ENCODE assay signal across 9 cellular contexts in genomic region chr1:8418301-8418700, GRCh38.
DNase-seq lines count a peak whose midpoint lies in the region; ATAC-seq and TF ChIP-seq lines count a peak whose summit lies in the region.
"Had no signal": no experiment of that assay in that cellular context is flagged by ENCODE, and none has a peak within 500 bp of the region (broad histone marks: within the 10 kb centered on the region; RNA-seq: fewer than 3 reads in every experiment).

No MANE protein-coding gene starts in this region.

- H3K4me1 ChIP-seq in heart right ventricle (peaks cover 11 to 93% (median 77%) of the 10 kb centered on the region in 9 donors), upper lobe of right lung (peaks cover 67% of the 10 kb centered on the region)

- 66 to 71% methylated on average over 4 of the region's 4 CpGs for WGBS in heart right ventricle, 2 donors

- peak overlapping the region in 8 of 10 donors; percentile 20 to 99 (median 98) for H3K27ac ChIP-seq in heart right ventricle
- peak overlapping the region; percentile 33 for H3K27ac ChIP-seq in upper lobe of right lung

- H3K4me3 ChIP-seq in heart right ventricle (no peak overlapping the region), upper lobe of right lung (no peak overlapping the region)

- H3K27ac Mint-ChIP-seq in central memory CD8-positive, alpha-beta T cell (ENCODE audit: low read depth) = peak overlapping the region; percentile 12
- H3K27ac Mint-ChIP-seq in naive B cell = peak overlapping the region in 4 of 6 donors; percentile 60 to 95 (median 80)

- no peaks in the 10 kb centered on the region for H3K27me3 ChIP-seq in heart right ventricle
- H3K27me3 ChIP-seq in upper lobe of right lung = no peaks in the 10 kb centered on the region

- peaks cover 32% of the 10 kb centered on the region for H3K36me3 Mint-ChIP-seq in central memory CD8-positive, alpha-beta T cell (ENCODE audit: insufficient read depth)
- H3K36me3 Mint-ChIP-seq in naive B cell = peaks cover 20 to 24% of the 10 kb centered on the region in 2 donors

- H3K27me3 Mint-ChIP-seq in central memory CD8-positive, alpha-beta T cell = no peaks in the 10 kb centered on the region
- no peaks in the 10 kb centered on the region for H3K27me3 Mint-ChIP-seq in naive B cell

- no peaks in the 10 kb centered on the region for H3K9me3 Mint-ChIP-seq in central memory CD8-positive, alpha-beta T cell
- no peaks in the 10 kb centered on the region for H3K9me3 Mint-ChIP-seq in naive B cell

- ATAC-seq in heart right ventricle = no peak
- no peak for ATAC-seq in Right ventricle myocardium inferior
- no peak for ATAC-seq in central memory CD8-positive, alpha-beta T cell (replicated peaks; ENCODE audit: extremely low read depth, poor library complexity, severe bottlenecking)
- ATAC-seq in naive B cell (ENCODE audit: low read depth in 2 of 2) = no peak
- ATAC-seq in upper lobe of right lung = no peak
- no peak for ATAC-seq in GM18505 (IDR thresholded peaks at IDR 0.05; ENCODE audit: unreplicated experiment)

- H3K4me3 Mint-ChIP-seq in central memory CD8-positive, alpha-beta T cell = no peak overlapping the region
- H3K4me3 Mint-ChIP-seq in naive B cell = peak overlapping the region in 4 of 8 donors; percentile 9 to 48 (median 12)

- no peak for TF ChIP-seq CTCF in heart right ventricle (IDR thresholded peaks at IDR 0.05)
- no peak for TF ChIP-seq CTCF in upper lobe of right lung (IDR thresholded peaks at IDR 0.05)

- H3K9me3 ChIP-seq in heart right ventricle = no peaks in the 10 kb centered on the region
- no peaks in the 10 kb centered on the region for H3K9me3 ChIP-seq in upper lobe of right lung

- H3K36me3 ChIP-seq in heart right ventricle (peaks cover 0 to 81% (median 0%) of the 10 kb centered on the region in 9 donors), upper lobe of right lung (peaks cover 33% of the 10 kb centered on the region)

- intact Hi-C loops in heart right ventricle (cut with DNase I) = loop anchor here in 1 of 10 donors (10.0 kb wide), 1 partner anchor 64 kb away; no protein-coding TSS in a partner anchor
- intact Hi-C loops in Right ventricle myocardium inferior (cut with DNase I) = no loop called here
- intact Hi-C loops in upper lobe of right lung (cut with DNase I) = no loop called here

- DNase-seq in heart right ventricle (no peak), Right ventricle myocardium inferior (ENCODE audit: missing footprints) (no peak), naive B cell (no peak), upper lobe of right lung (no peak), anterior cingulate cortex (lab: John Stamatoyannopoulos, UW) (no peak)
- no peak for DNase-seq in central memory CD8-positive, alpha-beta T cell (ENCODE audit: low spot score in 2 of 2)
- DNase-seq in stimulated activated naive CD4-positive, alpha-beta T cell treated with Interleukin-2 at 50 U/mL for 16 hours (lab: John Stamatoyannopoulos, UW) = no peak
- DNase-seq: T-helper 1 cell had no signal

- no peak for TF ChIP-seq POLR2A in GM18505 (IDR thresholded peaks at IDR 0.05; ENCODE audit: borderline replicate concordance, extremely low read depth, insufficient read depth, insufficient read length)

- H3K4me1 Mint-ChIP-seq in central memory CD8-positive, alpha-beta T cell = peaks cover 30% of the 10 kb centered on the region
- H3K4me1 Mint-ChIP-seq in naive B cell = peaks cover 26 to 44% (median 29%) of the 10 kb centered on the region in 3 donors
